In genomic region chr7:99595111-99595745, GRCh38 we compare ENCODE assay signal across 18 cellular contexts. TPM values are rescaled to one million over a fixed set of nuclear protein-coding genes. Genes with fewer than 3 reads are reported as not detected.
DNase-seq lines count a peak whose midpoint lies in the region; ATAC-seq, FAIRE-seq and TF ChIP-seq lines count a peak whose summit lies in the region.
"Had no signal": no experiment of that assay in that cellular context is flagged by ENCODE, and none has a peak within 500 bp of the region (broad histone marks: within the 10 kb centered on the region; RNA-seq: fewer than 3 reads in every experiment).

No MANE protein-coding gene starts in this region.

- no peak for TF ChIP-seq POLR2A in A549 (IDR thresholded peaks at IDR 0.05; ENCODE audit: low read length)

- H3K27ac ChIP-seq in A549, result no peak overlapping the region
- H3K27ac ChIP-seq: BLaER1 had no signal

- H3K27ac Mint-ChIP-seq in T-cell, result no peak overlapping the region
- no peak overlapping the region for H3K27ac Mint-ChIP-seq in natural killer cell treated with Interleukin-12 subunit alpha and Interleukin-12 subunit beta and Interleukin-15 and Interleukin-18, amount 100 ng/mL, for 72 hours
- no peak overlapping the region for H3K27ac Mint-ChIP-seq in activated CD4-positive, alpha-beta memory T cell treated with anti-CD3 and anti-CD28 coated beads, Interleukin-2, amount 10 ng/mL, durations not matched to agents 7 days and 5 days

- TF ChIP-seq CTCF in A549 (IDR thresholded peaks at IDR 0.05), result no peak
- TF ChIP-seq CTCF in GM20000 (IDR thresholded peaks at IDR 0.05; ENCODE audit: extremely low read depth, missing control alignments), result no peak

- ATAC-seq in A549 (no peak), T-cell (replicated peaks in 1 of 4) (peak in 3 of 4 experiments; percentile 34 to 47 (median 36))
- ATAC-seq in natural killer cell treated with Interleukin-12 subunit alpha and Interleukin-12 subunit beta and Interleukin-15 and Interleukin-18, amount 100 ng/mL, for 72 hours, result peak; percentile 64 to 84

- H3K4me3 ChIP-seq in A549, result no peak overlapping the region
- H3K4me3 ChIP-seq: BLaER1 had no signal

- H3K36me3 Mint-ChIP-seq in T-cell, result no peaks in the 10 kb centered on the region
- H3K36me3 Mint-ChIP-seq in natural killer cell treated with Interleukin-12 subunit alpha and Interleukin-12 subunit beta and Interleukin-15 and Interleukin-18, amount 100 ng/mL, for 72 hours, result no peaks in the 10 kb centered on the region
- H3K36me3 Mint-ChIP-seq in activated CD4-positive, alpha-beta memory T cell treated with anti-CD3 and anti-CD28 coated beads, Interleukin-2, amount 10 ng/mL, durations not matched to agents 7 days and 5 days (ENCODE audit: low read depth), result no peaks in the 10 kb centered on the region

- H3K27me3 Mint-ChIP-seq in T-cell, result no peaks in the 10 kb centered on the region
- no peaks in the 10 kb centered on the region for H3K27me3 Mint-ChIP-seq in natural killer cell treated with Interleukin-12 subunit alpha and Interleukin-12 subunit beta and Interleukin-15 and Interleukin-18, amount 100 ng/mL, for 72 hours
- H3K27me3 Mint-ChIP-seq in activated CD4-positive, alpha-beta memory T cell treated with anti-CD3 and anti-CD28 coated beads, Interleukin-2, amount 10 ng/mL, durations not matched to agents 7 days and 5 days, result no peaks in the 10 kb centered on the region

- WGBS in A549 (ENCODE audit: missing lambda C conversion rate), result 66% methylated on average over 4 of the region's 4 CpGs

- no peak overlapping the region for H3K4me3 Mint-ChIP-seq in T-cell
- no peak overlapping the region for H3K4me3 Mint-ChIP-seq in natural killer cell treated with Interleukin-12 subunit alpha and Interleukin-12 subunit beta and Interleukin-15 and Interleukin-18, amount 100 ng/mL, for 72 hours
- no peak overlapping the region for H3K4me3 Mint-ChIP-seq in activated CD4-positive, alpha-beta memory T cell treated with anti-CD3 and anti-CD28 coated beads, Interleukin-2, amount 10 ng/mL, durations not matched to agents 7 days and 5 days

- no peak for TF ChIP-seq EP300 in A549 (IDR thresholded peaks at IDR 0.05)

- no peaks in the 10 kb centered on the region for H3K4me1 ChIP-seq in A549
- H3K4me1 ChIP-seq: BLaER1 had no signal

- no peak for TF ChIP-seq RAD21 in A549 (conservative IDR thresholded peaks at IDR 0.05 in 1 of 2, IDR thresholded peaks at IDR 0.05 in 1 of 2)

- DNase-seq in NOMO-1 treated with DMSO at 0.1 percent for 48 hours (lab: John Stamatoyannopoulos, UW; ENCODE audit: unreplicated experiment) (peak; percentile 42), NOMO-1 treated with dmso at 0.1 percent for 144 hours (lab: John Stamatoyannopoulos, UW; ENCODE audit: unreplicated experiment) (no peak), A549 (ENCODE audit: low read depth in 1 of 2, low spot score in 1 of 2) (no peak), T-cell (no peak), GM20000 (ENCODE audit: low spot score) (no peak), NCI-H510A treated with DMSO at 0.1 percent for 48 hours (lab: John Stamatoyannopoulos, UW) (no peak)
- no peak for DNase-seq in natural killer cell treated with Interleukin-12 subunit alpha and Interleukin-12 subunit beta and Interleukin-15 and Interleukin-18, amount 100 ng/mL, for 72 hours (ENCODE audit: low spot score)
- DNase-seq in activated CD4-positive, alpha-beta memory T cell treated with anti-CD3 and anti-CD28 coated beads, Interleukin-2, amount 10 ng/mL, durations not matched to agents 7 days and 5 days, result no peak
- DNase-seq: 8988T, GF-D8, GOT3, NCI-H1436, NCI-H2029, NCI-H2171, NCI-H446, NCI-H774 had no signal

- H3K4me1 Mint-ChIP-seq in T-cell, result no peaks in the 10 kb centered on the region
- H3K4me1 Mint-ChIP-seq in natural killer cell treated with Interleukin-12 subunit alpha and Interleukin-12 subunit beta and Interleukin-15 and Interleukin-18, amount 100 ng/mL, for 72 hours (ENCODE audit: low read depth in 2 of 2), result no peaks in the 10 kb centered on the region
- no peaks in the 10 kb centered on the region for H3K4me1 Mint-ChIP-seq in activated CD4-positive, alpha-beta memory T cell treated with anti-CD3 and anti-CD28 coated beads, Interleukin-2, amount 10 ng/mL, durations not matched to agents 7 days and 5 days

- H3K4me2 ChIP-seq in A549, result no peak overlapping the region
- H3K4me2 ChIP-seq: BLaER1 had no signal

- POLR2A ChIA-PET in A549 (lab: Yijun Ruan, JAX) (no interaction called here), T-cell (lab: Charles Lee) (no interaction called here)
- POLR2A ChIA-PET in activated CD4-positive, alpha-beta memory T cell treated with anti-CD3 and anti-CD28 coated beads, Interleukin-2, amount 10 ng/mL, durations not matched to agents 7 days and 5 days (lab: Charles Lee), result no interaction called here

- peak; percentile 54 for FAIRE-seq in A549 (lab: Jason Lieb, UNC)
- FAIRE-seq: GM12892 had no signal

- CTCF ChIA-PET in A549 (lab: Yijun Ruan, JAX), result no interaction called here
- CTCF ChIA-PET in T-cell (lab: Charles Lee), result no interaction called here
- CTCF ChIA-PET in activated CD4-positive, alpha-beta memory T cell treated with anti-CD3 and anti-CD28 coated beads, Interleukin-2, amount 10 ng/mL, durations not matched to agents 7 days and 5 days (lab: Charles Lee), result no interaction called here

- no peaks in the 10 kb centered on the region for H3K9me3 Mint-ChIP-seq in T-cell
- no peaks in the 10 kb centered on the region for H3K9me3 Mint-ChIP-seq in natural killer cell treated with Interleukin-12 subunit alpha and Interleukin-12 subunit beta and Interleukin-15 and Interleukin-18, amount 100 ng/mL, for 72 hours
- no peaks in the 10 kb centered on the region for H3K9me3 Mint-ChIP-seq in activated CD4-positive, alpha-beta memory T cell treated with anti-CD3 and anti-CD28 coated beads, Interleukin-2, amount 10 ng/mL, durations not matched to agents 7 days and 5 days

- H3K9me3 ChIP-seq in A549, result no peaks in the 10 kb centered on the region
- H3K9me3 ChIP-seq: BLaER1 had no signal

TF ChIP-seq in A549, 52 proteins besides CTCF, POLR2A, EP300 and RAD21 (continues in another document):
- TF ChIP-seq EHF (CRISPR knock-in tag; IDR thresholded peaks at IDR 0.05), result no peak
- TF ChIP-seq BCL3 (IDR thresholded peaks at IDR 0.05), result no peak
- no peak for TF ChIP-seq POLR2AphosphoS2 (conservative IDR thresholded peaks at IDR 0.05; ENCODE audit: low read length)

RNA-seq across cellular contexts. Expression of gene TMEM225B, which starts 2.8 kb away (rescaled TPM):
- polyA plus RNA-seq in A549 (2011; rRNA removed) (5.4 and 7.7 TPM in 2 replicates), A549 (2017; fragmentation: RNase III; extraction: RNeasy Plus Mini Kit Qiagen cat#74134 plus additional on column Dnase treatment) (0.59 to 0.70 TPM (median 0.59 TPM) in 3 replicates)
- 0.86 and 0.96 TPM in 2 replicates for polyA plus RNA-seq in A549 (2012; cell fraction: cytosol; rRNA removed)
- polyA plus RNA-seq in A549 (2012; cell fraction: nucleus; rRNA removed), result 2.2 and 3.5 TPM in 2 replicates
- polyA minus RNA-seq in A549 (2011; rRNA and poly(A)+ RNA removed), result 6.9 and 7.6 TPM in 2 replicates
- 1 to 10 TPM in 4 of 5 donors, under 1 TPM in 1; 0.85 to 2.6 (median 1.1) TPM for total RNA-seq in T-cell
- total RNA-seq in natural killer cell treated with Interleukin-12 subunit alpha and Interleukin-12 subunit beta and Interleukin-15 and Interleukin-18, amount 100 ng/mL, for 72 hours, result 1 to 10 TPM in 1 of 2 donors, under 1 TPM in 1; 0.78 to 1.1 TPM
- total RNA-seq in activated CD4-positive, alpha-beta memory T cell treated with anti-CD3 and anti-CD28 coated beads, Interleukin-2, amount 10 ng/mL, durations not matched to agents 7 days and 5 days, result 1 to 10 TPM; 1.3 to 1.9 TPM

RNA-seq across cellular contexts. Expression of gene ZSCAN25, which starts 21.5 kb away (rescaled TPM):
- polyA plus RNA-seq in A549 (2011; rRNA removed) (9.3 and 10.1 TPM in 2 replicates), A549 (2017; fragmentation: RNase III; extraction: RNeasy Plus Mini Kit Qiagen cat#74134 plus additional on column Dnase treatment) (6.3 to 7.5 TPM (median 6.4 TPM) in 3 replicates)
- 6.6 and 8.1 TPM in 2 replicates for polyA plus RNA-seq in A549 (2012; cell fraction: cytosol; rRNA removed)
- polyA plus RNA-seq in A549 (2012; cell fraction: nucleus; rRNA removed), result 13.4 and 16.3 TPM in 2 replicates
- 16.8 and 19.2 TPM in 2 replicates for polyA minus RNA-seq in A549 (2011; rRNA and poly(A)+ RNA removed)
- 10 to 100 TPM; 43.1 to 50.3 (median 49.8) TPM for total RNA-seq in T-cell
- total RNA-seq in natural killer cell treated with Interleukin-12 subunit alpha and Interleukin-12 subunit beta and Interleukin-15 and Interleukin-18, amount 100 ng/mL, for 72 hours, result 10 to 100 TPM; 26.5 to 33.3 TPM
- 10 to 100 TPM; 27.7 TPM for total RNA-seq in activated CD4-positive, alpha-beta memory T cell treated with anti-CD3 and anti-CD28 coated beads, Interleukin-2, amount 10 ng/mL, durations not matched to agents 7 days and 5 days

RNA-seq across cellular contexts. Expression of gene ZNF655, which starts 36.8 kb away (rescaled TPM):
- polyA plus RNA-seq in A549 (2011; rRNA removed) (78.4 and 85.1 TPM in 2 replicates), A549 (2017; fragmentation: RNase III; extraction: RNeasy Plus Mini Kit Qiagen cat#74134 plus additional on column Dnase treatment) (56.1 to 67.8 TPM (median 56.5 TPM) in 3 replicates)
- polyA plus RNA-seq in A549 (2012; cell fraction: cytosol; rRNA removed), result 54.4 and 57.0 TPM in 2 replicates
- polyA plus RNA-seq in A549 (2012; cell fraction: nucleus; rRNA removed), result 101 and 109 TPM in 2 replicates
- 61.0 and 62.3 TPM in 2 replicates for polyA minus RNA-seq in A549 (2011; rRNA and poly(A)+ RNA removed)
- total RNA-seq in T-cell, result 100 to 1,000 TPM; 145 to 163 (median 157) TPM
- total RNA-seq in natural killer cell treated with Interleukin-12 subunit alpha and Interleukin-12 subunit beta and Interleukin-15 and Interleukin-18, amount 100 ng/mL, for 72 hours, result 100 to 1,000 TPM; 111 to 115 TPM
- total RNA-seq in activated CD4-positive, alpha-beta memory T cell treated with anti-CD3 and anti-CD28 coated beads, Interleukin-2, amount 10 ng/mL, durations not matched to agents 7 days and 5 days, result 100 to 1,000 TPM; 102 to 103 TPM

RNA-seq across cellular contexts. Expression of gene FAM200A, which starts 43.3 kb away (rescaled TPM):
- 7.5 and 9.8 TPM in 2 replicates for polyA plus RNA-seq in A549 (2011; rRNA removed)
- polyA plus RNA-seq in A549 (2012; cell fraction: cytosol; rRNA removed), result 2.5 and 2.6 TPM in 2 replicates
- 0.93 and 1.0 TPM in 2 replicates for polyA plus RNA-seq in A549 (2012; cell fraction: nucleus; rRNA removed)
- 5.3 to 6.1 TPM (median 5.9 TPM) in 3 replicates for polyA plus RNA-seq in A549 (2017; fragmentation: RNase III; extraction: RNeasy Plus Mini Kit Qiagen cat#74134 plus additional on column Dnase treatment)
- polyA minus RNA-seq in A549 (2011; rRNA and poly(A)+ RNA removed), result 2.9 and 3.0 TPM in 2 replicates
- 1 to 10 TPM; 2.8 to 8.9 (median 8.5) TPM for total RNA-seq in T-cell
- 1 to 10 TPM; 2.7 to 4.3 TPM for total RNA-seq in natural killer cell treated with Interleukin-12 subunit alpha and Interleukin-12 subunit beta and Interleukin-15 and Interleukin-18, amount 100 ng/mL, for 72 hours
- total RNA-seq in activated CD4-positive, alpha-beta memory T cell treated with anti-CD3 and anti-CD28 coated beads, Interleukin-2, amount 10 ng/mL, durations not matched to agents 7 days and 5 days, result 1 to 10 TPM; 5.0 to 5.1 TPM

Comparison
In these comparisons a context has a peak if more than half of its experiments do, and no peak if none do; other contexts are left out.
1. ATAC-seq: peak in T-cell (3 of 4) and natural killer cell treated with Interleukin-12 subunit alpha and Interleukin-12 subunit beta and Interleukin-15 and Interleukin-18, amount 100 ng/mL, for 72 hours (2 of 2); none in A549 (0 of 2).